In genomic region chrX:134548844-134549205, GRCh38 we compare ENCODE assay signal across 8 cellular contexts.
A peak's percentile ranks its signal among the peaks of the same experiment; 100 is the strongest.
DNase-seq lines count a peak whose midpoint lies in the region; ATAC-seq and TF ChIP-seq lines count a peak whose summit lies in the region.

No MANE protein-coding gene starts in this region.

- H3K36me3 ChIP-seq in left lung, result no peaks in the 10 kb centered on the region
- H3K36me3 ChIP-seq in transverse colon, result no peaks in the 10 kb centered on the region

- H3K36me3 Mint-ChIP-seq in activated naive CD4-positive, alpha-beta T cell treated with anti-CD3 and anti-CD28 coated beads for 36 hours (ENCODE audit: low read depth), result no peaks in the 10 kb centered on the region
- H3K36me3 Mint-ChIP-seq in activated naive CD8-positive, alpha-beta T cell treated with anti-CD3 and anti-CD28 coated beads, Interleukin-2, amount 50 U/mL, for 24 hours (ENCODE audit: low read depth), result no peaks in the 10 kb centered on the region

- 0 to 44% methylated on average over 6 to 17 of the region's 17 CpGs for WGBS in transverse colon (ENCODE audit: low coverage in 1 of 2), 2 donors

- H3K9me3 Mint-ChIP-seq in activated naive CD4-positive, alpha-beta T cell treated with anti-CD3 and anti-CD28 coated beads for 36 hours, result no peaks in the 10 kb centered on the region
- no peaks in the 10 kb centered on the region for H3K9me3 Mint-ChIP-seq in activated naive CD8-positive, alpha-beta T cell treated with anti-CD3 and anti-CD28 coated beads, Interleukin-2, amount 50 U/mL, for 24 hours

- no peaks in the 10 kb centered on the region for H3K9me3 ChIP-seq in left lung
- H3K9me3 ChIP-seq in transverse colon, result no peaks in the 10 kb centered on the region

- DNase-seq in activated naive CD4-positive, alpha-beta T cell treated with anti-CD3 and anti-CD28 coated beads for 36 hours, result no peak
- DNase-seq in activated naive CD4-positive, alpha-beta T cell treated with anti-CD3 and anti-CD28 coated beads, Interleukin-2, amount 50 U/mL, for 16 hours, result no peak
- DNase-seq in activated naive CD8-positive, alpha-beta T cell treated with anti-CD3 and anti-CD28 coated beads, Interleukin-2, amount 50 U/mL, for 24 hours, result no peak
- no peak for DNase-seq in left lung
- no peak for DNase-seq in transverse colon
- DNase-seq in activated gamma-delta T cell treated with Interleukin-2 at 50 U/mL for 16 hours, result no peak

- intact Hi-C loops in activated naive CD4-positive, alpha-beta T cell treated with anti-CD3 and anti-CD28 coated beads for 36 hours (cut with micrococcal nuclease), result no loop called here
- intact Hi-C loops in left lung (cut with DNase I) (no loop called here), transverse colon (cut with DNase I; ENCODE audit: low total_unique reads) (no loop called here)

- CTCF ChIA-PET in activated naive CD4-positive, alpha-beta T cell treated with anti-CD3 and anti-CD28 coated beads for 36 hours (lab: Charles Lee), result no interaction called here

- peak overlapping the region; percentile 82 for H3K4me3 Mint-ChIP-seq in activated naive CD4-positive, alpha-beta T cell treated with anti-CD3 and anti-CD28 coated beads for 36 hours
- peak overlapping the region; percentile 83 for H3K4me3 Mint-ChIP-seq in activated naive CD8-positive, alpha-beta T cell treated with anti-CD3 and anti-CD28 coated beads, Interleukin-2, amount 50 U/mL, for 24 hours

- H3K4me1 ChIP-seq in left lung (peaks cover 0 to 8% of the 10 kb centered on the region in 2 donors), transverse colon (peaks cover 0 to 33% (median 15%) of the 10 kb centered on the region in 4 donors)

- peaks cover 61% of the 10 kb centered on the region for H3K27me3 Mint-ChIP-seq in activated naive CD4-positive, alpha-beta T cell treated with anti-CD3 and anti-CD28 coated beads for 36 hours (ENCODE audit: low read depth)
- peaks cover 57% of the 10 kb centered on the region for H3K27me3 Mint-ChIP-seq in activated naive CD8-positive, alpha-beta T cell treated with anti-CD3 and anti-CD28 coated beads, Interleukin-2, amount 50 U/mL, for 24 hours

- H3K4me3 ChIP-seq in left lung (peak overlapping the region; percentile 38 to 46), transverse colon (peak overlapping the region in 3 of 4 donors; percentile 37 to 58 (median 42))

- TF ChIP-seq EP300 in transverse colon (IDR thresholded peaks at IDR 0.05; ENCODE audit: low read depth), result no peak

- TF ChIP-seq CTCF in left lung (IDR thresholded peaks at IDR 0.05), result no peak
- TF ChIP-seq CTCF in transverse colon (IDR thresholded peaks at IDR 0.05), result no peak

- peaks cover 27 to 74% of the 10 kb centered on the region in 2 donors for H3K27me3 ChIP-seq in left lung
- peaks cover 87% of the 10 kb centered on the region for H3K27me3 ChIP-seq in transverse colon

- H3K4me1 Mint-ChIP-seq in activated naive CD4-positive, alpha-beta T cell treated with anti-CD3 and anti-CD28 coated beads for 36 hours (ENCODE audit: low read depth), result peaks cover 20% of the 10 kb centered on the region
- H3K4me1 Mint-ChIP-seq in activated naive CD8-positive, alpha-beta T cell treated with anti-CD3 and anti-CD28 coated beads, Interleukin-2, amount 50 U/mL, for 24 hours, result peaks cover 25% of the 10 kb centered on the region

- in situ Hi-C loops in transverse colon (cut with MboI; ENCODE audit: low pct_ligation_motif_present in 1 of 4, low pct_unique_long_range_greater_than_20kb in 1 of 4, low sequenced_read_pairs in 3 of 4), result no loop called here

- no peak overlapping the region for H3K27ac Mint-ChIP-seq in activated naive CD4-positive, alpha-beta T cell treated with anti-CD3 and anti-CD28 coated beads for 36 hours
- peak overlapping the region; percentile 84 for H3K27ac Mint-ChIP-seq in activated naive CD8-positive, alpha-beta T cell treated with anti-CD3 and anti-CD28 coated beads, Interleukin-2, amount 50 U/mL, for 24 hours

- H3K27ac ChIP-seq in left lung (peak overlapping the region; percentile 57 to 84), transverse colon (peak overlapping the region; percentile 66 to 76 (median 74))

- TF ChIP-seq POLR2A in transverse colon (IDR thresholded peaks at IDR 0.05), result no peak

- ATAC-seq in activated naive CD8-positive, alpha-beta T cell treated with anti-CD3 and anti-CD28 coated beads, Interleukin-2, amount 50 U/mL, for 24 hours, result no peak
- ATAC-seq in left lung, result no peak
- no peak for ATAC-seq in GM18519 (IDR thresholded peaks at IDR 0.05; ENCODE audit: low FRiP score, unreplicated experiment)
- no peak for ATAC-seq in GM19328 (IDR thresholded peaks at IDR 0.05; ENCODE audit: unreplicated experiment)
